ENCODE assay signal across 1 cellular context in genomic region chr21:29308456-29308783, GRCh38.
TF ChIP-seq lines count a peak whose summit lies in the region.

No MANE protein-coding gene starts in this region.

TF ChIP-seq in SK-N-SH, 30 proteins besides CTCF, POLR2A, EP300 and RAD21 (continued from another document):
- TF ChIP-seq, protein P1, sequence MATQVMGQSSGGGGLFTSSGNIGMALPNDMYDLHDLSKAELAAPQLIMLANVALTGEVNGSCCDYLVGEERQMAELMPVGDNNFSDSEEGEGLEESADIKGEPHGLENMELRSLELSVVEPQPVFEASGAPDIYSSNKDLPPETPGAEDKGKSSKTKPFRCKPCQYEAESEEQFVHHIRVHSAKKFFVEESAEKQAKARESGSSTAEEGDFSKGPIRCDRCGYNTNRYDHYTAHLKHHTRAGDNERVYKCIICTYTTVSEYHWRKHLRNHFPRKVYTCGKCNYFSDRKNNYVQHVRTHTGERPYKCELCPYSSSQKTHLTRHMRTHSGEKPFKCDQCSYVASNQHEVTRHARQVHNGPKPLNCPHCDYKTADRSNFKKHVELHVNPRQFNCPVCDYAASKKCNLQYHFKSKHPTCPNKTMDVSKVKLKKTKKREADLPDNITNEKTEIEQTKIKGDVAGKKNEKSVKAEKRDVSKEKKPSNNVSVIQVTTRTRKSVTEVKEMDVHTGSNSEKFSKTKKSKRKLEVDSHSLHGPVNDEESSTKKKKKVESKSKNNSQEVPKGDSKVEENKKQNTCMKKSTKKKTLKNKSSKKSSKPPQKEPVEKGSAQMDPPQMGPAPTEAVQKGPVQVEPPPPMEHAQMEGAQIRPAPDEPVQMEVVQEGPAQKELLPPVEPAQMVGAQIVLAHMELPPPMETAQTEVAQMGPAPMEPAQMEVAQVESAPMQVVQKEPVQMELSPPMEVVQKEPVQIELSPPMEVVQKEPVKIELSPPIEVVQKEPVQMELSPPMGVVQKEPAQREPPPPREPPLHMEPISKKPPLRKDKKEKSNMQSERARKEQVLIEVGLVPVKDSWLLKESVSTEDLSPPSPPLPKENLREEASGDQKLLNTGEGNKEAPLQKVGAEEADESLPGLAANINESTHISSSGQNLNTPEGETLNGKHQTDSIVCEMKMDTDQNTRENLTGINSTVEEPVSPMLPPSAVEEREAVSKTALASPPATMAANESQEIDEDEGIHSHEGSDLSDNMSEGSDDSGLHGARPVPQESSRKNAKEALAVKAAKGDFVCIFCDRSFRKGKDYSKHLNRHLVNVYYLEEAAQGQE (IDR thresholded peaks at IDR 0.05; ENCODE audit: low read depth, low read length): no peak
- no peak for TF ChIP-seq MEF2A (IDR thresholded peaks at IDR 0.05; ENCODE audit: borderline replicate concordance, low read depth)
- TF ChIP-seq GABPA (IDR thresholded peaks at IDR 0.05; ENCODE audit: low read depth): no peak
- TF ChIP-seq RXRA (IDR thresholded peaks at IDR 0.05; ENCODE audit: borderline replicate concordance, low read depth): no peak
- no peak for TF ChIP-seq ELF1 (IDR thresholded peaks at IDR 0.05)
- TF ChIP-seq IRF3 (IDR thresholded peaks at IDR 0.05; ENCODE audit: low read depth, low read length): no peak
- no peak for TF ChIP-seq TCF12 (IDR thresholded peaks at IDR 0.05)
